ENCODE assay signal across 31 cellular contexts in the genomic region with DNA sequence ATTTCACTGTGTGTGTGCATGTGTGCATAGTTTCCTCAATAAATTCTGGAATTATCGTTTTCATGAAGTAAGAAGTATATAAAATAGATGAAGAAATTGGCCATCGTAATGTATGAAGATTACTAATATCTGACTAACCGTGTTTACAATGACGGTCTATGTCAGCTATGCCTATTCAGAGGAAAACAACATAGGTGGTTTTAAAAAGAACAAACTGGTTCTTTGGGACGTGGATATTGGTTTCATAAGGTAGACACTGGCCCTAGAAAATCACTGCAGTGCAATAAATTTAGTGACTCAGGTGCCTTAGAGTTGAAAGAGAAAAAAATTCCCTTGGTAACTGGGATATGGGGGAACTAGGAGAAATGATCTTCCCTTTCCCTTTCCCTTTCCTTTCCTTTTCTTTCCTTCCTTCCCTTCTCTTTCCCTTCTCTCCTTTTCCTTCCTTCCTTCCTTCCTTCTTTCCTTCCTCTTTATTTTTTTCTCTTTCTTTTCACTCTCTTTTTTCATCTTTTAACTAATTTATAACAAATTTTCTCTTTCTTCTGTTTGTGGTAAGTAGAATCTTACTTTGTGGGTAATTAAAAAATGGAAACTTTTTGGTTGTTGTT. TPM values are rescaled to one million over a fixed set of nuclear protein-coding genes. Genes with fewer than 3 reads are reported as not detected.
"Had no signal": no experiment of that assay in that cellular context is flagged by ENCODE, and none has a peak within 500 bp of the region (broad histone marks: within the 10 kb centered on the region; RNA-seq: fewer than 3 reads in every experiment).

No MANE protein-coding gene starts in this region.

- H3K27ac Mint-ChIP-seq: activated CD4-positive, alpha-beta T cell treated with anti-CD3 and anti-CD28 coated beads, Interleukin-2, amount 10 ng/mL, durations not matched to agents 24 days and 14 days; activated CD8-positive, alpha-beta T cell treated with anti-CD3 and anti-CD28 coated beads for 36 hours; activated naive CD4-positive, alpha-beta T cell treated with anti-CD3 and anti-CD28 coated beads, Interleukin-2, amount 50 U/mL, for 24 hours; activated naive CD8-positive, alpha-beta T cell treated with anti-CD3 and anti-CD28 coated beads, Interleukin-2, amount 10 ng/mL, durations not matched to agents 7 days and 5 days; activated T-cell treated with anti-CD3 and anti-CD28 coated beads, Interleukin-2, amount 50 U/mL, for 72 hours; activated T-helper 17 cell treated with anti-CD3 and anti-CD28 coated beads, Interleukin-2, amount 50 U/mL, for 72 hours had no signal

- H3K27me3 Mint-ChIP-seq: activated CD4-positive, alpha-beta T cell treated with anti-CD3 and anti-CD28 coated beads, Interleukin-2, amount 10 ng/mL, durations not matched to agents 24 days and 14 days; activated CD8-positive, alpha-beta T cell treated with anti-CD3 and anti-CD28 coated beads for 36 hours; activated naive CD4-positive, alpha-beta T cell treated with anti-CD3 and anti-CD28 coated beads, Interleukin-2, amount 50 U/mL, for 24 hours; activated naive CD8-positive, alpha-beta T cell treated with anti-CD3 and anti-CD28 coated beads, Interleukin-2, amount 10 ng/mL, durations not matched to agents 7 days and 5 days; activated T-helper 17 cell treated with anti-CD3 and anti-CD28 coated beads, Interleukin-2, amount 50 U/mL, for 72 hours had no signal

- H3K4me3 ChIP-seq: ascending aorta, MG63, PC-9, SJCRH30, SK-N-MC had no signal

- DNase-seq: activated CD4-positive, alpha-beta T cell treated with anti-CD3 and anti-CD28 coated beads, Interleukin-2, amount 10 ng/mL, durations not matched to agents 24 days and 14 days; activated CD4-positive, alpha-beta T cell treated with anti-CD3 and anti-CD28 coated beads, Interleukin-2, amount 50 U/mL, for 4 hours; activated CD8-positive, alpha-beta T cell treated with anti-CD3 and anti-CD28 coated beads for 36 hours; activated effector memory CD4-positive, alpha-beta T cell treated with anti-CD3 and anti-CD28 coated beads, Interleukin-2, amount 50 U/mL, for 16 hours; activated naive CD4-positive, alpha-beta T cell; activated naive CD8-positive, alpha-beta T cell treated with anti-CD3 and anti-CD28 coated beads, Interleukin-2, amount 10 ng/mL, durations not matched to agents 7 days and 5 days; activated T-cell treated with anti-CD3 and anti-CD28 coated beads, Interleukin-2, amount 50 U/mL, for 1 hour; activated T-cell treated with anti-CD3 and anti-CD28 coated beads, Interleukin-2, amount 50 U/mL, for 72 hours; amygdala; Karpas-422; KBM-7; MG63; NCI-H1048; NCI-H1105 treated with DMSO at 0.1 percent for 48 hours; NCI-H1436; NCI-H1694; NCI-H1930; NCI-H2081 treated with DMSO at 0.1 percent for 48 hours; NCI-H226; NCI-H524 treated with DMSO at 0.1 percent for 48 hours; PC-9; SHP77; SJCRH30; T1000; WERI-Rb-1 had no signal

- H2AFZ ChIP-seq: PC-9 had no signal

- H3K9me3 ChIP-seq: ascending aorta, MG63, SJCRH30 had no signal

- H3K4me3 Mint-ChIP-seq: activated CD4-positive, alpha-beta T cell treated with anti-CD3 and anti-CD28 coated beads, Interleukin-2, amount 10 ng/mL, durations not matched to agents 24 days and 14 days; activated CD8-positive, alpha-beta T cell treated with anti-CD3 and anti-CD28 coated beads for 36 hours; activated naive CD4-positive, alpha-beta T cell treated with anti-CD3 and anti-CD28 coated beads, Interleukin-2, amount 50 U/mL, for 24 hours; activated naive CD8-positive, alpha-beta T cell treated with anti-CD3 and anti-CD28 coated beads, Interleukin-2, amount 10 ng/mL, durations not matched to agents 7 days and 5 days; activated T-cell treated with anti-CD3 and anti-CD28 coated beads, Interleukin-2, amount 50 U/mL, for 72 hours; activated T-helper 17 cell treated with anti-CD3 and anti-CD28 coated beads, Interleukin-2, amount 50 U/mL, for 72 hours had no signal

- ATAC-seq: activated CD8-positive, alpha-beta T cell treated with anti-CD3 and anti-CD28 coated beads for 36 hours; activated T-cell treated with anti-CD3 and anti-CD28 coated beads, Interleukin-2, amount 50 U/mL, for 72 hours; activated T-helper 17 cell treated with anti-CD3 and anti-CD28 coated beads, Interleukin-2, amount 50 U/mL, for 72 hours had no signal

- H3K27me3 ChIP-seq: ascending aorta, MG63, SJCRH30 had no signal

- H3K9me3 Mint-ChIP-seq: activated CD4-positive, alpha-beta T cell treated with anti-CD3 and anti-CD28 coated beads, Interleukin-2, amount 10 ng/mL, durations not matched to agents 24 days and 14 days; activated CD8-positive, alpha-beta T cell treated with anti-CD3 and anti-CD28 coated beads for 36 hours; activated naive CD4-positive, alpha-beta T cell treated with anti-CD3 and anti-CD28 coated beads, Interleukin-2, amount 50 U/mL, for 24 hours; activated naive CD8-positive, alpha-beta T cell treated with anti-CD3 and anti-CD28 coated beads, Interleukin-2, amount 10 ng/mL, durations not matched to agents 7 days and 5 days; activated T-cell treated with anti-CD3 and anti-CD28 coated beads, Interleukin-2, amount 50 U/mL, for 72 hours; activated T-helper 17 cell treated with anti-CD3 and anti-CD28 coated beads, Interleukin-2, amount 50 U/mL, for 72 hours had no signal

- H3K4me1 Mint-ChIP-seq: activated CD4-positive, alpha-beta T cell treated with anti-CD3 and anti-CD28 coated beads, Interleukin-2, amount 10 ng/mL, durations not matched to agents 24 days and 14 days; activated naive CD4-positive, alpha-beta T cell treated with anti-CD3 and anti-CD28 coated beads, Interleukin-2, amount 50 U/mL, for 24 hours; activated naive CD8-positive, alpha-beta T cell treated with anti-CD3 and anti-CD28 coated beads, Interleukin-2, amount 10 ng/mL, durations not matched to agents 7 days and 5 days; activated T-helper 17 cell treated with anti-CD3 and anti-CD28 coated beads, Interleukin-2, amount 50 U/mL, for 72 hours had no signal

- H3K36me3 Mint-ChIP-seq: activated naive CD4-positive, alpha-beta T cell treated with anti-CD3 and anti-CD28 coated beads, Interleukin-2, amount 50 U/mL, for 24 hours; activated naive CD8-positive, alpha-beta T cell treated with anti-CD3 and anti-CD28 coated beads, Interleukin-2, amount 10 ng/mL, durations not matched to agents 7 days and 5 days had no signal

- H3K4me2 ChIP-seq: PC-9 had no signal

- H3K36me3 ChIP-seq: ascending aorta, MG63, SJCRH30, WERI-Rb-1 had no signal

- H3K27ac ChIP-seq: ascending aorta, PC-9, SJCRH30, SK-N-MC, WERI-Rb-1 had no signal

RNA-seq across cellular contexts. Expression of a gene that starts 36.4 kb away (rescaled TPM):
- total RNA-seq: activated CD4-positive, alpha-beta T cell treated with anti-CD3 and anti-CD28 coated beads, Interleukin-2, amount 10 ng/mL, durations not matched to agents 24 days and 14 days; activated CD8-positive, alpha-beta memory T cell treated with anti-CD3 and anti-CD28 coated beads for 36 hours; activated CD8-positive, alpha-beta T cell treated with anti-CD3 and anti-CD28 coated beads for 36 hours; activated naive CD8-positive, alpha-beta T cell treated with anti-CD3 and anti-CD28 coated beads, Interleukin-2, amount 10 ng/mL, durations not matched to agents 7 days and 5 days; T-helper 1 cell treated with Interleukin-12 subunit alpha and Interleukin-12 subunit beta and Interleukin-4 antibody, amounts not matched to agents 30 ng/mL and 1 ng/mL, for 36 hours had no signal
